Comparison of ENCODE assay signal across 22 cellular contexts in genomic region chr19:8360196-8360595, GRCh38. TPM values are rescaled to one million over a fixed set of nuclear protein-coding genes. Genes with fewer than 3 reads are reported as not detected.
"Had no signal": no experiment of that assay in that cellular context is flagged by ENCODE, and none has a peak within 500 bp of the region (broad histone marks: within the 10 kb centered on the region; RNA-seq: fewer than 3 reads in every experiment).

No MANE protein-coding gene starts in this region.

- H3K79me2 ChIP-seq: hepatocyte had no signal

- H3K27me3 ChIP-seq: hepatocyte had no signal

- ATAC-seq: foreskin keratinocyte; left cardiac atrium; naive thymus-derived CD4-positive, alpha-beta T cell; psoas muscle; sciatic nerve had no signal

- H3K4me3 ChIP-seq: hepatocyte, left ventricle myocardium inferior, lung, psoas muscle, stomach, thoracic aorta, transverse colon had no signal

- DNase-seq: effector CD4-positive, alpha-beta T cell; endodermal cell; erythroblast; foreskin keratinocyte; kidney; left cardiac atrium; left ventricle myocardium inferior; naive thymus-derived CD4-positive, alpha-beta T cell; nephron progenitor cell; retina; stimulated activated CD4-positive, alpha-beta T cell treated with anti-CD3 and anti-CD28 coated beads, Interleukin-12 subunit alpha, Interleukin-12 subunit beta, amount 100 ng/mL, for 4 hours; stimulated activated naive CD4-positive, alpha-beta T cell; stomach; substantia nigra; transverse colon had no signal

- H3K27ac ChIP-seq: foreskin keratinocyte, hepatocyte, left ventricle myocardium inferior, psoas muscle, stomach, thoracic aorta, transverse colon had no signal

- H3K4me2 ChIP-seq: hepatocyte had no signal

- H3K9me3 ChIP-seq: psoas muscle, stomach, thoracic aorta, transverse colon had no signal

- H2AFZ ChIP-seq: hepatocyte had no signal

- H3K36me3 ChIP-seq: left ventricle myocardium inferior, stomach, thoracic aorta, transverse colon had no signal

RNA-seq across cellular contexts. Expression of gene ANGPTL4, which starts 3.8 kb away (rescaled TPM):
- total RNA-seq: mononuclear cell had no signal
- polyA plus RNA-seq: naive thymus-derived CD4-positive, alpha-beta T cell had no signal

RNA-seq across cellular contexts. Expression of gene KANK3, which starts 17.1 kb away (rescaled TPM):
- total RNA-seq: osteoblast had no signal
